9 cellular contexts compared by ENCODE assay signal in genomic region chr12:65556676-65557424, GRCh38.
DNase-seq lines count a peak whose midpoint lies in the region; ATAC-seq and TF ChIP-seq lines count a peak whose summit lies in the region.
"Had no signal": no experiment of that assay in that cellular context is flagged by ENCODE, and none has a peak within 500 bp of the region (broad histone marks: within the 10 kb centered on the region; RNA-seq: fewer than 3 reads in every experiment).

No MANE protein-coding gene starts in this region.

- H3K36me3 Mint-ChIP-seq in naive B cell, result no peaks in the 10 kb centered on the region
- H3K36me3 Mint-ChIP-seq in stimulated activated memory B cell treated with anti-CD40 and anti-IgM and Interleukin-4, amounts not matched to agents 10 μg/mL and 1 μg/mL and 100 μg/mL, for 72 hours, result no peaks in the 10 kb centered on the region
- H3K36me3 Mint-ChIP-seq: activated naive CD8-positive, alpha-beta T cell had no signal

- no peaks in the 10 kb centered on the region for H3K9me3 Mint-ChIP-seq in naive B cell
- H3K9me3 Mint-ChIP-seq in stimulated activated memory B cell treated with anti-CD40 and anti-IgM and Interleukin-4, amounts not matched to agents 10 μg/mL and 1 μg/mL and 100 μg/mL, for 72 hours, result no peaks in the 10 kb centered on the region

- TF ChIP-seq POLR2A in erythroblast (IDR thresholded peaks at IDR 0.05; ENCODE audit: low read length), result no peak

- ATAC-seq in GM19395 (IDR thresholded peaks at IDR 0.05; ENCODE audit: unreplicated experiment) (peak; percentile 100), HG03460 (IDR thresholded peaks at IDR 0.05; ENCODE audit: unreplicated experiment) (peak; percentile 100), naive B cell (ENCODE audit: low read depth in 2 of 2) (peak; percentile 68 to 80)
- ATAC-seq in stimulated activated memory B cell treated with anti-CD40 and anti-IgM and Interleukin-4, amounts not matched to agents 10 μg/mL and 1 μg/mL and 100 μg/mL, for 72 hours, result peak; percentile 71

- no peak overlapping the region for H3K4me3 Mint-ChIP-seq in naive B cell
- H3K4me3 Mint-ChIP-seq in stimulated activated memory B cell treated with anti-CD40 and anti-IgM and Interleukin-4, amounts not matched to agents 10 μg/mL and 1 μg/mL and 100 μg/mL, for 72 hours, result no peak overlapping the region
- H3K4me3 Mint-ChIP-seq: activated naive CD8-positive, alpha-beta T cell had no signal

- H3K4me1 Mint-ChIP-seq in naive B cell, result peaks cover 0 to 9% (median 4%) of the 10 kb centered on the region in 3 donors
- no peaks in the 10 kb centered on the region for H3K4me1 Mint-ChIP-seq in stimulated activated memory B cell treated with anti-CD40 and anti-IgM and Interleukin-4, amounts not matched to agents 10 μg/mL and 1 μg/mL and 100 μg/mL, for 72 hours

- peaks cover 0 to 19% (median 19%) of the 10 kb centered on the region in 3 donors for H3K27me3 Mint-ChIP-seq in naive B cell
- peaks cover 10% of the 10 kb centered on the region for H3K27me3 Mint-ChIP-seq in stimulated activated memory B cell treated with anti-CD40 and anti-IgM and Interleukin-4, amounts not matched to agents 10 μg/mL and 1 μg/mL and 100 μg/mL, for 72 hours

- no peak overlapping the region for H3K27ac Mint-ChIP-seq in naive B cell
- H3K27ac Mint-ChIP-seq in stimulated activated memory B cell treated with anti-CD40 and anti-IgM and Interleukin-4, amounts not matched to agents 10 μg/mL and 1 μg/mL and 100 μg/mL, for 72 hours, result no peak overlapping the region
- H3K27ac Mint-ChIP-seq: activated naive CD8-positive, alpha-beta T cell had no signal

- DNase-seq in COLO668 (lab: John Stamatoyannopoulos, UW; ENCODE audit: unreplicated experiment), result peak; percentile 82
- peak; percentile 38 for DNase-seq in NOMO-1 treated with dmso at 0.1 percent for 144 hours (lab: John Stamatoyannopoulos, UW; ENCODE audit: unreplicated experiment)
- DNase-seq in activated CD8-positive, alpha-beta memory T cell treated with anti-CD3 and anti-CD28 coated beads, Interleukin-2, amount 50 U/mL, for 4 hours, result peak; percentile 58
- peak; percentile 66 to 77 for DNase-seq in erythroblast (lab: John Stamatoyannopoulos, UW)
- peak; percentile 36 for DNase-seq in naive B cell

Comparison
In these comparisons a context has a peak if more than half of its experiments do, and no peak if none do; other contexts are left out.
1. Peak in every context shown above with its lines: DNase-seq and ATAC-seq.